ENCODE assay signal across 1 cellular context in genomic region chr18:3060667-3061580, GRCh38.
TF ChIP-seq lines count a peak whose summit lies in the region.

No MANE protein-coding gene starts in this region.

TF ChIP-seq in IMR-90, 13 proteins besides CTCF, POLR2A, EP300 and RAD21:
- TF ChIP-seq USF2 (IDR thresholded peaks at IDR 0.05; ENCODE audit: low read depth, low read length): no peak
- no peak for TF ChIP-seq BHLHE40 (IDR thresholded peaks at IDR 0.05; ENCODE audit: low read depth, low read length)
- no peak for TF ChIP-seq MXI1 (IDR thresholded peaks at IDR 0.05; ENCODE audit: borderline replicate concordance, low read depth, low read length)
- TF ChIP-seq SMC3 (IDR thresholded peaks at IDR 0.05; ENCODE audit: low read depth, low read length): no peak
- no peak for TF ChIP-seq FOS (IDR thresholded peaks at IDR 0.05; ENCODE audit: low read depth, low read length)
- TF ChIP-seq CEBPB (IDR thresholded peaks at IDR 0.05; ENCODE audit: low read depth, low read length): no peak
